In genomic region chr6:125550892-125551291, GRCh38 we compare ENCODE assay signal across 29 cellular contexts.
"Had no signal": no experiment of that assay in that cellular context is flagged by ENCODE, and none has a peak within 500 bp of the region (broad histone marks: within the 10 kb centered on the region; RNA-seq: fewer than 3 reads in every experiment).

No MANE protein-coding gene starts in this region.

- H3K27ac ChIP-seq: colonic mucosa, dorsolateral prefrontal cortex, foreskin keratinocyte, left lung, neutrophil, right lobe of liver, testis, transverse colon had no signal

- DNase-seq: activated CD4-positive, alpha-beta T cell treated with anti-CD3 and anti-CD28 coated beads for 1 hour; activated CD4-positive, alpha-beta T cell treated with anti-CD3 and anti-CD28 coated beads, Interleukin-2, amount 50 U/mL, for 1 hour; activated CD8-positive, alpha-beta T cell treated with anti-CD3 and anti-CD28 coated beads for 36 hours; activated naive CD4-positive, alpha-beta T cell; activated T-cell treated with anti-CD3 and anti-CD28 coated beads for 4 hours; activated T-cell treated with anti-CD3 and anti-CD28 coated beads, Interleukin-2, amount 50 U/mL, for 72 hours; cerebellar nuclear complex; colonic mucosa; dorsolateral prefrontal cortex; effector memory CD4-positive, alpha-beta T cell; foreskin keratinocyte; kidney glomerular epithelial cell; left lung; mesendoderm; mucosa of descending colon; right lobe of liver; stimulated activated CD4-positive, alpha-beta T cell treated with anti-CD3 and anti-CD28 coated beads, Interleukin-12 subunit alpha, Interleukin-12 subunit beta, amount 100 ng/mL, for 4 hours; stimulated activated CD4-positive, alpha-beta T cell treated with anti-CD3 and anti-CD28 coated beads, Interleukin-4, amount 100 ng/mL, for 1 hour; stimulated activated naive CD8-positive, alpha-beta T cell treated with anti-CD3 and anti-CD28 coated beads, Interleukin-15, Interleukin-2, amounts not matched to agents 100 U/mL and 50 U/mL, for 24 hours; testis; transverse colon had no signal

- H3K4me1 ChIP-seq: colonic mucosa, foreskin keratinocyte, left lung, right lobe of liver, testis, transverse colon had no signal

- ATAC-seq: activated CD8-positive, alpha-beta T cell treated with anti-CD3 and anti-CD28 coated beads for 36 hours; activated naive CD4-positive, alpha-beta T cell treated with anti-CD3 and anti-CD28 coated beads, Interleukin-2, amount 50 U/mL, for 72 hours; activated T-cell treated with anti-CD3 and anti-CD28 coated beads, Interleukin-2, amount 50 U/mL, for 72 hours; esophagus mucosa; foreskin keratinocyte; left lung; mucosa of descending colon; natural killer cell treated with Interleukin-12 subunit alpha and Interleukin-12 subunit beta and Interleukin-15 and Interleukin-18, amount 100 ng/mL, for 72 hours; right lobe of liver; stimulated activated naive CD8-positive, alpha-beta T cell treated with anti-CD3 and anti-CD28 coated beads, Interleukin-15, Interleukin-2, amounts not matched to agents 100 U/mL and 50 U/mL, for 24 hours; WTC11 had no signal

- FAIRE-seq: TTC549, urothelium cell line had no signal

- H3K4me3 ChIP-seq: colonic mucosa, dorsolateral prefrontal cortex, left lung, lung, mucosa of descending colon, right lobe of liver, testis, transverse colon had no signal

- H3K36me3 ChIP-seq: colonic mucosa, left lung, neutrophil, right lobe of liver, transverse colon had no signal

- H3K27me3 ChIP-seq: colonic mucosa, foreskin keratinocyte, left lung, right lobe of liver, testis had no signal

- H3K9me3 ChIP-seq: colonic mucosa, left lung, mucosa of descending colon, neutrophil, right lobe of liver, testis, transverse colon had no signal
